8 cellular contexts compared by ENCODE assay signal in genomic region chr1:25232027-25232865, GRCh38. TPM values are rescaled to one million over a fixed set of nuclear protein-coding genes. Genes with fewer than 3 reads are reported as not detected.
DNase-seq lines count a peak whose midpoint lies in the region; ATAC-seq, FAIRE-seq and TF ChIP-seq lines count a peak whose summit lies in the region.

TSS of gene SYF2 (minus strand) at chr1:25232502. CDS start at chr1:25232467, 35 bp downstream.

- no peaks in the 10 kb centered on the region for H3K9me3 ChIP-seq in mucosa of descending colon

- H3K4me3 ChIP-seq in epithelial cell of proximal tubule (ENCODE audit: low read depth, low read length) (peak within 1 kb of the TSS; percentile 98), mucosa of descending colon (peak within 1 kb of the TSS; percentile 33)

- ATAC-seq in GM21529 (IDR thresholded peaks at IDR 0.05; ENCODE audit: unreplicated experiment) (peak; percentile 60), mucosa of descending colon (peak; percentile 95)

- no peak for TF ChIP-seq CTCF in D721Med (IDR thresholded peaks at IDR 0.05; ENCODE audit: insufficient read depth, missing control alignments)
- TF ChIP-seq CTCF in epithelial cell of proximal tubule (conservative IDR thresholded peaks at IDR 0.05; ENCODE audit: low read depth, low read length) = no peak
- TF ChIP-seq CTCF in mucosa of descending colon (IDR thresholded peaks at IDR 0.05) = no peak

- peaks cover 21% of the 10 kb centered on the region for H3K4me1 ChIP-seq in mucosa of descending colon (ENCODE audit: low read depth)

- DNase-seq in D721Med (ENCODE audit: insufficient read length, low spot score) = peak; percentile 55
- DNase-seq in OCI-M1 (lab: John Stamatoyannopoulos, UW) = peak; percentile 96
- DNase-seq in activated T-cell treated with anti-CD3 and anti-CD28 coated beads for 24 hours (ENCODE audit: low read depth) = peak; percentile 85
- DNase-seq in epithelial cell of proximal tubule (ENCODE audit: low read depth) = peak; percentile 70
- peak; percentile 90 to 94 (median 93) for DNase-seq in mucosa of descending colon
- DNase-seq in stimulated activated CD8-positive, alpha-beta memory T cell treated with anti-CD3 and anti-CD28 coated beads, Interleukin-4, amount 100 ng/mL, for 24 hours (ENCODE audit: low read depth) = peak; percentile 89

- intact Hi-C loops in mucosa of descending colon (cut with DNase I, micrococcal nuclease) = no loop called here

- H3K36me3 Mint-ChIP-seq in IgD-negative memory B cell = peaks cover 2% of the 10 kb centered on the region

- peak within 1 kb of the TSS in 1 of 3 donors; percentile 19 for H3K27ac Mint-ChIP-seq in IgD-negative memory B cell

- no peaks in the 10 kb centered on the region for H3K36me3 ChIP-seq in mucosa of descending colon (ENCODE audit: low read depth)

- H3K9me3 Mint-ChIP-seq in IgD-negative memory B cell = no peaks in the 10 kb centered on the region

- no peaks in the 10 kb centered on the region for H3K27me3 Mint-ChIP-seq in IgD-negative memory B cell

- H3K4me3 Mint-ChIP-seq in IgD-negative memory B cell = no peak within 1 kb of the TSS

- FAIRE-seq in D721Med (lab: Jason Lieb, UNC) = no peak

- H3K4me1 Mint-ChIP-seq in IgD-negative memory B cell = peaks cover 12 to 30% (median 18%) of the 10 kb centered on the region in 3 donors

RNA-seq across cellular contexts. Expression of gene SYF2, which starts in this region (rescaled TPM):
- 91.2 TPM for polyA plus RNA-seq in IgD-negative memory B cell
- 32.3 and 48.4 TPM in 2 replicates for total RNA-seq in epithelial cell of proximal tubule
- 10 to 100 TPM; 44.0 to 57.9 (median 48.2) TPM for total RNA-seq in mucosa of descending colon

Comparison
In these comparisons a context has a peak if more than half of its experiments do, and no peak if none do; other contexts are left out.
1. Peak in every context shown above with its lines: DNase-seq, ATAC-seq and H3K4me3 ChIP-seq.